1 cellular context compared by ENCODE assay signal in the genomic region with DNA sequence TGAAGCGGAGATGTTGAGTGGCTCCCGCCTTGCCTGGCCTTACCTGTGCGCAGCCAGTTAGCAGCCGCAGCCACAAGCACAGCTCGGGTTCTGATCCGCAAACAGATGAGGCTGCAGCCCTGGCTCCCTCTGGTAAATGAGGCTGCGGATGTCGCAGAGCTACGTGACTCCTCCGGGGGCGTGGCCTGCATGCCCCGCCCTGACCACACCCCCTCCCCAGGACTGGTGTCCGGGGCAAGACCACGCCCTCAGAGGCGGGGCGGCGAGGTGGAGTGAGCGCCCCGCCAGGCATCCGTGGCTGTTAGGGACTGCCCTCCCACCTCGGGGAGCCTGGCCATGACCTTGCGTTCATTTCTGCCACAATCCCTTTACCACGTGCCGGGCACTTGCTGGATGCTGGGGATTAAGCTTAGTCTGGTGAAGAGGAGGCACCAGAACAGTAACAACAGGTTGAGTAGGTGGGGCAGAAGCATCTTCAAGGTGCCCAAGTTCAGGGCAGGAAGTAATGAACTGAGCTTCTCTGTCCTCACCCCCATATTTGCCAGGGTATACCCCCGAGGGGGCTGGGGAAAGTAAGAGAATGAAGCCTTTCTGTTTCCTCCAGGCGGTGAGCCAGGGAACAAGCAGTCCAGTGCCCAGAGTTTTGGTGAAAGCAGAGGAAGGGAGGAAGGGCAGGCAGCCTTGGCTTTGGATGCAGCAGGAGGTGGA.
TF ChIP-seq lines count a peak whose summit lies in the region.

A gene (minus strand): TSS at position 138 of the 708 bp plus-strand sequence. CDS start 1,363 bp downstream, outside the sequence.

TF ChIP-seq in GM12878, 131 proteins besides CTCF, POLR2A, EP300 and RAD21 (continued from another document and continues in another):
- TF ChIP-seq, protein P1, sequence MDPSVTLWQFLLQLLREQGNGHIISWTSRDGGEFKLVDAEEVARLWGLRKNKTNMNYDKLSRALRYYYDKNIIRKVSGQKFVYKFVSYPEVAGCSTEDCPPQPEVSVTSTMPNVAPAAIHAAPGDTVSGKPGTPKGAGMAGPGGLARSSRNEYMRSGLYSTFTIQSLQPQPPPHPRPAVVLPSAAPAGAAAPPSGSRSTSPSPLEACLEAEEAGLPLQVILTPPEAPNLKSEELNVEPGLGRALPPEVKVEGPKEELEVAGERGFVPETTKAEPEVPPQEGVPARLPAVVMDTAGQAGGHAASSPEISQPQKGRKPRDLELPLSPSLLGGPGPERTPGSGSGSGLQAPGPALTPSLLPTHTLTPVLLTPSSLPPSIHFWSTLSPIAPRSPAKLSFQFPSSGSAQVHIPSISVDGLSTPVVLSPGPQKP (IDR thresholded peaks at IDR 0.05; ENCODE audit: low read depth, low read length): no peak
- TF ChIP-seq ETV6 (conservative IDR thresholded peaks at IDR 0.05 in 1 of 2, IDR thresholded peaks at IDR 0.05 in 1 of 2; ENCODE audit: borderline replicate concordance in 1 of 2, low read depth in 1 of 2) (no peak), PAX8 (IDR thresholded peaks at IDR 0.05) (no peak), GATAD2B (conservative IDR thresholded peaks at IDR 0.05; ENCODE audit: low read depth) (no peak), JUND (IDR thresholded peaks at IDR 0.05; ENCODE audit: low read depth, low read length) (no peak), LARP7 (IDR thresholded peaks at IDR 0.05) (no peak), SRF (IDR thresholded peaks at IDR 0.05; ENCODE audit: low read depth in 2 of 2, low read length in 2 of 2) (peak in 1 of 2 experiments; percentile 54; a peak in 1 of 4 replicates), PML (IDR thresholded peaks at IDR 0.05; ENCODE audit: low read length) (peak; percentile 51; the same call in 1 of the 2 replicates), NBN (IDR thresholded peaks at IDR 0.05) (peak; percentile 66), YBX1 (IDR thresholded peaks at IDR 0.05) (no peak), BHLHE40 (IDR thresholded peaks at IDR 0.05; ENCODE audit: borderline replicate concordance in 1 of 2, low read depth in 2 of 2, low read length in 1 of 2) (peak; percentile 66 to 74; a peak in 2 of 4 replicates), POU2F2 (IDR thresholded peaks at IDR 0.05; ENCODE audit: borderline replicate concordance, low read depth, low read length) (peak; percentile 71; the same call in 1 of the 3 replicates), BCL11A (IDR thresholded peaks at IDR 0.05; ENCODE audit: low read depth, low read length) (no peak), SP1 (IDR thresholded peaks at IDR 0.05; ENCODE audit: low read depth, low read length) (peak; percentile 87), NR2F1 (conservative IDR thresholded peaks at IDR 0.05) (peak; percentile 84), STAT3 (IDR thresholded peaks at IDR 0.05; ENCODE audit: low read depth, low read length) (no peak), CREB1 (IDR thresholded peaks at IDR 0.05; ENCODE audit: low read depth) (peak; percentile 52; the same call in 1 of the 2 replicates), NFIC (IDR thresholded peaks at IDR 0.05; ENCODE audit: low read depth, low read length) (no peak), KDM1A (IDR thresholded peaks at IDR 0.05; ENCODE audit: borderline replicate concordance) (no peak), CBFB (IDR thresholded peaks at IDR 0.05; ENCODE audit: low read depth) (no peak), TCF12 (IDR thresholded peaks at IDR 0.05; ENCODE audit: low read depth, low read length) (no peak), GABPA (IDR thresholded peaks at IDR 0.05; ENCODE audit: low read depth) (no peak), NFYA (IDR thresholded peaks at IDR 0.05; ENCODE audit: borderline replicate concordance, low read depth, low read length) (no peak), HDGF (IDR thresholded peaks at IDR 0.05) (peak; percentile 99), EZH2 (IDR thresholded peaks at IDR 0.05; ENCODE audit: borderline replicate concordance, control insufficient read depth, low read depth, low read length) (no peak), CREM (IDR thresholded peaks at IDR 0.05; ENCODE audit: low read depth) (0 out of 2 replicates have a peak, but pooled peaks have one; percentile 42)
- TF ChIP-seq, protein P2, sequence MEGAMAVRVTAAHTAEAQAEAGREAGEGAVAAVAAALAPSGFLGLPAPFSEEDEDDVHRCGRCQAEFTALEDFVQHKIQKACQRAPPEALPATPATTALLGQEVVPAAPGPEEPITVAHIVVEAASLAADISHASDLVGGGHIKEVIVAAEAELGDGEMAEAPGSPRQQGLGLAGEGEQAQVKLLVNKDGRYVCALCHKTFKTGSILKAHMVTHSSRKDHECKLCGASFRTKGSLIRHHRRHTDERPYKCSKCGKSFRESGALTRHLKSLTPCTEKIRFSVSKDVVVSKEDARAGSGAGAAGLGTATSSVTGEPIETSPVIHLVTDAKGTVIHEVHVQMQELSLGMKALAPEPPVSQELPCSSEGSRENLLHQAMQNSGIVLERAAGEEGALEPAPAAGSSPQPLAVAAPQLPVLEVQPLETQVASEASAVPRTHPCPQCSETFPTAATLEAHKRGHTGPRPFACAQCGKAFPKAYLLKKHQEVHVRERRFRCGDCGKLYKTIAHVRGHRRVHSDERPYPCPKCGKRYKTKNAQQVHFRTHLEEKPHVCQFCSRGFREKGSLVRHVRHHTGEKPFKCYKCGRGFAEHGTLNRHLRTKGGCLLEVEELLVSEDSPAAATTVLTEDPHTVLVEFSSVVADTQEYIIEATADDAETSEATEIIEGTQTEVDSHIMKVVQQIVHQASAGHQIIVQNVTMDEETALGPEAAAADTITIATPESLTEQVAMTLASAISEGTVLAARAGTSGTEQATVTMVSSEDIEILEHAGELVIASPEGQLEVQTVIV (IDR thresholded peaks at IDR 0.05; ENCODE audit: borderline replicate concordance, partially characterized antibody): no peak
- TF ChIP-seq, protein P3, sequence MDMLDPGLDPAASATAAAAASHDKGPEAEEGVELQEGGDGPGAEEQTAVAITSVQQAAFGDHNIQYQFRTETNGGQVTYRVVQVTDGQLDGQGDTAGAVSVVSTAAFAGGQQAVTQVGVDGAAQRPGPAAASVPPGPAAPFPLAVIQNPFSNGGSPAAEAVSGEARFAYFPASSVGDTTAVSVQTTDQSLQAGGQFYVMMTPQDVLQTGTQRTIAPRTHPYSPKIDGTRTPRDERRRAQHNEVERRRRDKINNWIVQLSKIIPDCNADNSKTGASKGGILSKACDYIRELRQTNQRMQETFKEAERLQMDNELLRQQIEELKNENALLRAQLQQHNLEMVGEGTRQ (IDR thresholded peaks at IDR 0.05; ENCODE audit: borderline replicate concordance, low read depth, low read length): no peak; the same call in 1 of the 2 replicates
- TF ChIP-seq, protein P4, sequence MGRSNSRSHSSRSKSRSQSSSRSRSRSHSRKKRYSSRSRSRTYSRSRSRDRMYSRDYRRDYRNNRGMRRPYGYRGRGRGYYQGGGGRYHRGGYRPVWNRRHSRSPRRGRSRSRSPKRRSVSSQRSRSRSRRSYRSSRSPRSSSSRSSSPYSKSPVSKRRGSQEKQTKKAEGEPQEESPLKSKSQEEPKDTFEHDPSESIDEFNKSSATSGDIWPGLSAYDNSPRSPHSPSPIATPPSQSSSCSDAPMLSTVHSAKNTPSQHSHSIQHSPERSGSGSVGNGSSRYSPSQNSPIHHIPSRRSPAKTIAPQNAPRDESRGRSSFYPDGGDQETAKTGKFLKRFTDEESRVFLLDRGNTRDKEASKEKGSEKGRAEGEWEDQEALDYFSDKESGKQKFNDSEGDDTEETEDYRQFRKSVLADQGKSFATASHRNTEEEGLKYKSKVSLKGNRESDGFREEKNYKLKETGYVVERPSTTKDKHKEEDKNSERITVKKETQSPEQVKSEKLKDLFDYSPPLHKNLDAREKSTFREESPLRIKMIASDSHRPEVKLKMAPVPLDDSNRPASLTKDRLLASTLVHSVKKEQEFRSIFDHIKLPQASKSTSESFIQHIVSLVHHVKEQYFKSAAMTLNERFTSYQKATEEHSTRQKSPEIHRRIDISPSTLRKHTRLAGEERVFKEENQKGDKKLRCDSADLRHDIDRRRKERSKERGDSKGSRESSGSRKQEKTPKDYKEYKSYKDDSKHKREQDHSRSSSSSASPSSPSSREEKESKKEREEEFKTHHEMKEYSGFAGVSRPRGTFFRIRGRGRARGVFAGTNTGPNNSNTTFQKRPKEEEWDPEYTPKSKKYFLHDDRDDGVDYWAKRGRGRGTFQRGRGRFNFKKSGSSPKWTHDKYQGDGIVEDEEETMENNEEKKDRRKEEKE (IDR thresholded peaks at IDR 0.05): no peak
- TF ChIP-seq, protein P5, sequence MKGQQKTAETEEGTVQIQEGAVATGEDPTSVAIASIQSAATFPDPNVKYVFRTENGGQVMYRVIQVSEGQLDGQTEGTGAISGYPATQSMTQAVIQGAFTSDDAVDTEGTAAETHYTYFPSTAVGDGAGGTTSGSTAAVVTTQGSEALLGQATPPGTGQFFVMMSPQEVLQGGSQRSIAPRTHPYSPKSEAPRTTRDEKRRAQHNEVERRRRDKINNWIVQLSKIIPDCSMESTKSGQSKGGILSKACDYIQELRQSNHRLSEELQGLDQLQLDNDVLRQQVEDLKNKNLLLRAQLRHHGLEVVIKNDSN (IDR thresholded peaks at IDR 0.05; ENCODE audit: borderline replicate concordance, extremely low read length, insufficient read depth, low read depth, low read length): peak; percentile 33
- TF ChIP-seq, protein P6, sequence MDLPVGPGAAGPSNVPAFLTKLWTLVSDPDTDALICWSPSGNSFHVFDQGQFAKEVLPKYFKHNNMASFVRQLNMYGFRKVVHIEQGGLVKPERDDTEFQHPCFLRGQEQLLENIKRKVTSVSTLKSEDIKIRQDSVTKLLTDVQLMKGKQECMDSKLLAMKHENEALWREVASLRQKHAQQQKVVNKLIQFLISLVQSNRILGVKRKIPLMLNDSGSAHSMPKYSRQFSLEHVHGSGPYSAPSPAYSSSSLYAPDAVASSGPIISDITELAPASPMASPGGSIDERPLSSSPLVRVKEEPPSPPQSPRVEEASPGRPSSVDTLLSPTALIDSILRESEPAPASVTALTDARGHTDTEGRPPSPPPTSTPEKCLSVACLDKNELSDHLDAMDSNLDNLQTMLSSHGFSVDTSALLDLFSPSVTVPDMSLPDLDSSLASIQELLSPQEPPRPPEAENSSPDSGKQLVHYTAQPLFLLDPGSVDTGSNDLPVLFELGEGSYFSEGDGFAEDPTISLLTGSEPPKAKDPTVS (IDR thresholded peaks at IDR 0.05; ENCODE audit: low read depth, low read length): no peak
- TF ChIP-seq, protein P7, sequence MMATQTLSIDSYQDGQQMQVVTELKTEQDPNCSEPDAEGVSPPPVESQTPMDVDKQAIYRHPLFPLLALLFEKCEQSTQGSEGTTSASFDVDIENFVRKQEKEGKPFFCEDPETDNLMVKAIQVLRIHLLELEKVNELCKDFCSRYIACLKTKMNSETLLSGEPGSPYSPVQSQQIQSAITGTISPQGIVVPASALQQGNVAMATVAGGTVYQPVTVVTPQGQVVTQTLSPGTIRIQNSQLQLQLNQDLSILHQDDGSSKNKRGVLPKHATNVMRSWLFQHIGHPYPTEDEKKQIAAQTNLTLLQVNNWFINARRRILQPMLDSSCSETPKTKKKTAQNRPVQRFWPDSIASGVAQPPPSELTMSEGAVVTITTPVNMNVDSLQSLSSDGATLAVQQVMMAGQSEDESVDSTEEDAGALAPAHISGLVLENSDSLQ (IDR thresholded peaks at IDR 0.05): peak; percentile 55
- TF ChIP-seq, protein P8, sequence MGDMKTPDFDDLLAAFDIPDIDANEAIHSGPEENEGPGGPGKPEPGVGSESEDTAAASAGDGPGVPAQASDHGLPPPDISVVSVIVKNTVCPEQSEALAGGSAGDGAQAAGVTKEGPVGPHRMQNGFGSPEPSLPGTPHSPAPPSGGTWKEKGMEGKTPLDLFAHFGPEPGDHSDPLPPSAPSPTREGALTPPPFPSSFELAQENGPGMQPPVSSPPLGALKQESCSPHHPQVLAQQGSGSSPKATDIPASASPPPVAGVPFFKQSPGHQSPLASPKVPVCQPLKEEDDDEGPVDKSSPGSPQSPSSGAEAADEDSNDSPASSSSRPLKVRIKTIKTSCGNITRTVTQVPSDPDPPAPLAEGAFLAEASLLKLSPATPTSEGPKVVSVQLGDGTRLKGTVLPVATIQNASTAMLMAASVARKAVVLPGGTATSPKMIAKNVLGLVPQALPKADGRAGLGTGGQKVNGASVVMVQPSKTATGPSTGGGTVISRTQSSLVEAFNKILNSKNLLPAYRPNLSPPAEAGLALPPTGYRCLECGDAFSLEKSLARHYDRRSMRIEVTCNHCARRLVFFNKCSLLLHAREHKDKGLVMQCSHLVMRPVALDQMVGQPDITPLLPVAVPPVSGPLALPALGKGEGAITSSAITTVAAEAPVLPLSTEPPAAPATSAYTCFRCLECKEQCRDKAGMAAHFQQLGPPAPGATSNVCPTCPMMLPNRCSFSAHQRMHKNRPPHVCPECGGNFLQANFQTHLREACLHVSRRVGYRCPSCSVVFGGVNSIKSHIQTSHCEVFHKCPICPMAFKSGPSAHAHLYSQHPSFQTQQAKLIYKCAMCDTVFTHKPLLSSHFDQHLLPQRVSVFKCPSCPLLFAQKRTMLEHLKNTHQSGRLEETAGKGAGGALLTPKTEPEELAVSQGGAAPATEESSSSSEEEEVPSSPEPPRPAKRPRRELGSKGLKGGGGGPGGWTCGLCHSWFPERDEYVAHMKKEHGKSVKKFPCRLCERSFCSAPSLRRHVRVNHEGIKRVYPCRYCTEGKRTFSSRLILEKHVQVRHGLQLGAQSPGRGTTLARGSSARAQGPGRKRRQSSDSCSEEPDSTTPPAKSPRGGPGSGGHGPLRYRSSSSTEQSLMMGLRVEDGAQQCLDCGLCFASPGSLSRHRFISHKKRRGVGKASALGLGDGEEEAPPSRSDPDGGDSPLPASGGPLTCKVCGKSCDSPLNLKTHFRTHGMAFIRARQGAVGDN (IDR thresholded peaks at IDR 0.05): peak; percentile 77
- TF ChIP-seq, protein P9, sequence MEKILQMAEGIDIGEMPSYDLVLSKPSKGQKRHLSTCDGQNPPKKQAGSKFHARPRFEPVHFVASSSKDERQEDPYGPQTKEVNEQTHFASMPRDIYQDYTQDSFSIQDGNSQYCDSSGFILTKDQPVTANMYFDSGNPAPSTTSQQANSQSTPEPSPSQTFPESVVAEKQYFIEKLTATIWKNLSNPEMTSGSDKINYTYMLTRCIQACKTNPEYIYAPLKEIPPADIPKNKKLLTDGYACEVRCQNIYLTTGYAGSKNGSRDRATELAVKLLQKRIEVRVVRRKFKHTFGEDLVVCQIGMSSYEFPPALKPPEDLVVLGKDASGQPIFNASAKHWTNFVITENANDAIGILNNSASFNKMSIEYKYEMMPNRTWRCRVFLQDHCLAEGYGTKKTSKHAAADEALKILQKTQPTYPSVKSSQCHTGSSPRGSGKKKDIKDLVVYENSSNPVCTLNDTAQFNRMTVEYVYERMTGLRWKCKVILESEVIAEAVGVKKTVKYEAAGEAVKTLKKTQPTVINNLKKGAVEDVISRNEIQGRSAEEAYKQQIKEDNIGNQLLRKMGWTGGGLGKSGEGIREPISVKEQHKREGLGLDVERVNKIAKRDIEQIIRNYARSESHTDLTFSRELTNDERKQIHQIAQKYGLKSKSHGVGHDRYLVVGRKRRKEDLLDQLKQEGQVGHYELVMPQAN (conservative IDR thresholded peaks at IDR 0.05): 0 out of 2 replicates have a peak, but pooled peaks have one; percentile 59
- TF ChIP-seq, protein P10, sequence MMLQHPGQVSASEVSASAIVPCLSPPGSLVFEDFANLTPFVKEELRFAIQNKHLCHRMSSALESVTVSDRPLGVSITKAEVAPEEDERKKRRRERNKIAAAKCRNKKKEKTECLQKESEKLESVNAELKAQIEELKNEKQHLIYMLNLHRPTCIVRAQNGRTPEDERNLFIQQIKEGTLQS (IDR thresholded peaks at IDR 0.05; ENCODE audit: borderline replicate concordance, extremely low read depth, low read depth, low read length): 0 out of 2 replicates have a peak, but pooled peaks have one; percentile 9
- TF ChIP-seq, protein P11, sequence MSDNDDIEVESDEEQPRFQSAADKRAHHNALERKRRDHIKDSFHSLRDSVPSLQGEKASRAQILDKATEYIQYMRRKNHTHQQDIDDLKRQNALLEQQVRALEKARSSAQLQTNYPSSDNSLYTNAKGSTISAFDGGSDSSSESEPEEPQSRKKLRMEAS (IDR thresholded peaks at IDR 0.05; ENCODE audit: low read depth, low read length): peak; percentile 77; the same call in 1 of the 2 replicates
